ENCODE assay signal across 8 cellular contexts in the genomic region with DNA sequence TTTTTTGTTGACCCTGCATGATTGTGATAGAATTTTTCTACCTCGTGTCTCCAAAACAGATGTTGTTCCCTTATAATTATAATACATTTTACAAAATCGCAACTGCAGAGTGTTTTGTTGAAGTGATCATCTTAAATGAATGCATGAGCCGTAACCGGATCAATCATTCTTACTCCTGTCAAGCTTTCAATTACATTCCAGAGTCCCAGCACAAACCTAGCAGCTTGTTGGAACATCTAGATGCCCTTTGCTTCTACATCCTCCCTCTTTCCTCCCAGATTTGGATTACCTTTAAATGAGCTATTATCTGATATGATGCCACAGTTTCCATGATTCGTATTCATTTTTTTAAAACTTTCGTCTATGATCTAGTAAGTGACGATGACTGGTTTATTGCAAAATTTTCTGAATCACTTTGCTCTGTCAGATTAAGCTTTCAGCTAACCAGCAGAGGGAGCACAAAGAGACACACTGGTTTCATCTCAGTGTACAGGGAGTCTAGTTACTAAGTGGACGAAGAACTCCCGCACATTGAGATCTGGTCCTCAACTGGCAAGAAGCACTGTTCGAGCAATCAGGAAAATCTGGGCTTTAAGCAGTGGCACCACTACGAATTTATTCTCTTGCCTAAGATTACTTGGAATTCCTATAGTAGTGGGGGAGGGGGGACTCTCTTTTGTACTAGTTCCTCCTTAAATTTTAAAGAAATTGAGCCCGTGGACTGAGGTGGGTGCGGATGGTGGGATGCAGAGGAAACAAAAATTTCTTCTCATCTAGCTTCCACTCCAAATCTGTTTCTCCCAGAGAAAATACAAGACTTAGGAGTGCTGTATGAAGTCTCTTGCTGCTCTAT. TPM values are rescaled to one million over a fixed set of nuclear protein-coding genes. Genes with fewer than 3 reads are reported as not detected.
DNase-seq lines count a peak whose midpoint lies in the region; ATAC-seq, FAIRE-seq and TF ChIP-seq lines count a peak whose summit lies in the region.

No MANE protein-coding gene starts in this region.

- POLR2A ChIA-PET in activated naive CD8-positive, alpha-beta T cell treated with anti-CD3 and anti-CD28 coated beads, Interleukin-2, amount 10 ng/mL, durations not matched to agents 7 days and 5 days (lab: Charles Lee), result no interaction called here

- H3K27ac Mint-ChIP-seq in activated naive CD8-positive, alpha-beta T cell treated with anti-CD3 and anti-CD28 coated beads, Interleukin-2, amount 10 ng/mL, durations not matched to agents 7 days and 5 days, result no peak overlapping the region

- H3K4me3 Mint-ChIP-seq in activated naive CD8-positive, alpha-beta T cell treated with anti-CD3 and anti-CD28 coated beads, Interleukin-2, amount 10 ng/mL, durations not matched to agents 7 days and 5 days, result no peak overlapping the region

- peaks cover 7% of the 10 kb centered on the region for H3K4me1 Mint-ChIP-seq in activated naive CD8-positive, alpha-beta T cell treated with anti-CD3 and anti-CD28 coated beads, Interleukin-2, amount 10 ng/mL, durations not matched to agents 7 days and 5 days

- no peaks in the 10 kb centered on the region for H3K9me3 Mint-ChIP-seq in activated naive CD8-positive, alpha-beta T cell treated with anti-CD3 and anti-CD28 coated beads, Interleukin-2, amount 10 ng/mL, durations not matched to agents 7 days and 5 days

- no peaks in the 10 kb centered on the region for H3K36me3 Mint-ChIP-seq in activated naive CD8-positive, alpha-beta T cell treated with anti-CD3 and anti-CD28 coated beads, Interleukin-2, amount 10 ng/mL, durations not matched to agents 7 days and 5 days

- H3K36me3 ChIP-seq in cardiac muscle cell, result no peaks in the 10 kb centered on the region

- no peak overlapping the region for H3K4me3 ChIP-seq in cardiac muscle cell

- no peak overlapping the region for H3K27ac ChIP-seq in cardiac muscle cell

- H3K4me1 ChIP-seq in cardiac muscle cell (ENCODE audit: low read depth), result no peaks in the 10 kb centered on the region

- FAIRE-seq in GM19239 (lab: Jason Lieb, UNC), result peak; percentile 87

- no peaks in the 10 kb centered on the region for H3K27me3 ChIP-seq in cardiac muscle cell

- TF ChIP-seq CTCF in cardiac muscle cell (IDR thresholded peaks at IDR 0.05; ENCODE audit: low read depth, low read length), result peak; percentile 78

- ATAC-seq in HG03520 (IDR thresholded peaks at IDR 0.05; ENCODE audit: unreplicated experiment), result peak; percentile 81
- peak; percentile 65 for ATAC-seq in activated naive CD8-positive, alpha-beta T cell treated with anti-CD3 and anti-CD28 coated beads, Interleukin-2, amount 10 ng/mL, durations not matched to agents 7 days and 5 days (ENCODE audit: low read depth)
- no peak for ATAC-seq in HG02840 (IDR thresholded peaks at IDR 0.05; ENCODE audit: low FRiP score, unreplicated experiment)

- DNase-seq in DMS 273 treated with DMSO at 0.1 percent for 48 hours (lab: John Stamatoyannopoulos, UW) (peak; percentile 41), GM19239 (ENCODE audit: insufficient read length, low spot score) (peak; percentile 23), NCI-H748 (lab: John Stamatoyannopoulos, UW; ENCODE audit: unreplicated experiment) (peak; percentile 79), cardiac muscle cell (ENCODE audit: low read depth in 1 of 2, low spot score in 1 of 2) (peak; percentile 38 to 90), renal cortical epithelial cell (ENCODE audit: low read depth) (peak; percentile 79)
- DNase-seq in activated naive CD8-positive, alpha-beta T cell treated with anti-CD3 and anti-CD28 coated beads, Interleukin-2, amount 10 ng/mL, durations not matched to agents 7 days and 5 days, result no peak

- H3K9me3 ChIP-seq in cardiac muscle cell (ENCODE audit: low read depth), result no peaks in the 10 kb centered on the region

- H3K27me3 Mint-ChIP-seq in activated naive CD8-positive, alpha-beta T cell treated with anti-CD3 and anti-CD28 coated beads, Interleukin-2, amount 10 ng/mL, durations not matched to agents 7 days and 5 days, result peaks cover 51% of the 10 kb centered on the region

RNA-seq across cellular contexts. Expression of a gene that starts 40.9 kb away (rescaled TPM):
- under 1 TPM; 0.37 to 0.39 TPM for total RNA-seq in activated naive CD8-positive, alpha-beta T cell treated with anti-CD3 and anti-CD28 coated beads, Interleukin-2, amount 10 ng/mL, durations not matched to agents 7 days and 5 days
- 0.32 and 1.2 TPM in 2 replicates for total RNA-seq in cardiac muscle cell
- polyA plus RNA-seq in cardiac muscle cell, result 0.38 and 3.7 TPM in 2 replicates
- 0.50 TPM in 1 of 2 replicates, not detected in the other for total RNA-seq in renal cortical epithelial cell

RNA-seq across cellular contexts. Expression of a gene that starts 54.7 kb away (rescaled TPM):
- total RNA-seq in activated naive CD8-positive, alpha-beta T cell treated with anti-CD3 and anti-CD28 coated beads, Interleukin-2, amount 10 ng/mL, durations not matched to agents 7 days and 5 days, result 10 to 100 TPM; 30.0 to 32.9 TPM
- total RNA-seq in cardiac muscle cell (7.5 and 14.3 TPM in 2 replicates), renal cortical epithelial cell (3.0 and 6.3 TPM in 2 replicates)
- 7.3 and 13.6 TPM in 2 replicates for polyA plus RNA-seq in cardiac muscle cell
